Comparison of ENCODE assay signal across 1 cellular context in the genomic region with DNA sequence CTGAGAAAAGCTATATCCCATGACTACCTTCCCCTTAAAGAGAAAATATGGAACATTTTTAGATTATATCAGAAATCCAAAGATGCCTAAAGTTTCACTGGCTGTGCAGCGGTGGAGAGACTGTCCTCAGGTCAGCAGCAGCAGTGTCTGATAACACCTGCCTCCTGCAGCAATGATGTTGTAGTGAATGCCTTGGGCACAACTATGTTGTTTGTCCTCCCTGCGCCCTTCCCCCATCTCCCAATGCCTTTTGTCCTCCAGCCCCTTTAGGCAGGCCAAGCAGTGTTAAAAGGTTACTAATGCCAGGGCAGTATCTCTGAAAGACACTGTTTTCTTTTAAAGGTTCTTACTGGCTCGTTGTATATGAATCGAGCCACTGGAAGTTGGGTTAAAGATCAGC.
TF ChIP-seq lines count a peak whose summit lies in the region.

No MANE protein-coding gene starts in this region.

TF ChIP-seq in IMR-90, 13 proteins besides CTCF, POLR2A, EP300 and RAD21:
- TF ChIP-seq MXI1 (IDR thresholded peaks at IDR 0.05; ENCODE audit: borderline replicate concordance, low read depth, low read length), result no peak
- TF ChIP-seq, protein P1, sequence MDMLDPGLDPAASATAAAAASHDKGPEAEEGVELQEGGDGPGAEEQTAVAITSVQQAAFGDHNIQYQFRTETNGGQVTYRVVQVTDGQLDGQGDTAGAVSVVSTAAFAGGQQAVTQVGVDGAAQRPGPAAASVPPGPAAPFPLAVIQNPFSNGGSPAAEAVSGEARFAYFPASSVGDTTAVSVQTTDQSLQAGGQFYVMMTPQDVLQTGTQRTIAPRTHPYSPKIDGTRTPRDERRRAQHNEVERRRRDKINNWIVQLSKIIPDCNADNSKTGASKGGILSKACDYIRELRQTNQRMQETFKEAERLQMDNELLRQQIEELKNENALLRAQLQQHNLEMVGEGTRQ (IDR thresholded peaks at IDR 0.05; ENCODE audit: low read depth, low read length), result no peak
- TF ChIP-seq BHLHE40 (IDR thresholded peaks at IDR 0.05; ENCODE audit: low read depth, low read length), result no peak
- no peak for TF ChIP-seq MAFK (IDR thresholded peaks at IDR 0.05; ENCODE audit: low read depth, low read length)
- no peak for TF ChIP-seq CEBPB (IDR thresholded peaks at IDR 0.05; ENCODE audit: low read depth, low read length)
- TF ChIP-seq SMC3 (IDR thresholded peaks at IDR 0.05; ENCODE audit: low read depth, low read length), result no peak
- TF ChIP-seq, protein P2, sequence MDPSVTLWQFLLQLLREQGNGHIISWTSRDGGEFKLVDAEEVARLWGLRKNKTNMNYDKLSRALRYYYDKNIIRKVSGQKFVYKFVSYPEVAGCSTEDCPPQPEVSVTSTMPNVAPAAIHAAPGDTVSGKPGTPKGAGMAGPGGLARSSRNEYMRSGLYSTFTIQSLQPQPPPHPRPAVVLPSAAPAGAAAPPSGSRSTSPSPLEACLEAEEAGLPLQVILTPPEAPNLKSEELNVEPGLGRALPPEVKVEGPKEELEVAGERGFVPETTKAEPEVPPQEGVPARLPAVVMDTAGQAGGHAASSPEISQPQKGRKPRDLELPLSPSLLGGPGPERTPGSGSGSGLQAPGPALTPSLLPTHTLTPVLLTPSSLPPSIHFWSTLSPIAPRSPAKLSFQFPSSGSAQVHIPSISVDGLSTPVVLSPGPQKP (IDR thresholded peaks at IDR 0.05; ENCODE audit: borderline replicate concordance, low read depth, low read length), result no peak
- TF ChIP-seq FOS (IDR thresholded peaks at IDR 0.05; ENCODE audit: low read depth, low read length), result no peak
- no peak for TF ChIP-seq RFX5 (IDR thresholded peaks at IDR 0.05; ENCODE audit: low read depth, low read length)
- no peak for TF ChIP-seq MAZ (IDR thresholded peaks at IDR 0.05; ENCODE audit: borderline replicate concordance, low read depth, low read length)
- TF ChIP-seq NFE2L2 (IDR thresholded peaks at IDR 0.05; ENCODE audit: low read depth, low read length), result no peak
- no peak for TF ChIP-seq CHD1 (IDR thresholded peaks at IDR 0.05; ENCODE audit: low read depth, low read length)
- no peak for TF ChIP-seq RCOR1 (IDR thresholded peaks at IDR 0.05; ENCODE audit: insufficient replicate concordance, low read length)
